In the genomic region with DNA sequence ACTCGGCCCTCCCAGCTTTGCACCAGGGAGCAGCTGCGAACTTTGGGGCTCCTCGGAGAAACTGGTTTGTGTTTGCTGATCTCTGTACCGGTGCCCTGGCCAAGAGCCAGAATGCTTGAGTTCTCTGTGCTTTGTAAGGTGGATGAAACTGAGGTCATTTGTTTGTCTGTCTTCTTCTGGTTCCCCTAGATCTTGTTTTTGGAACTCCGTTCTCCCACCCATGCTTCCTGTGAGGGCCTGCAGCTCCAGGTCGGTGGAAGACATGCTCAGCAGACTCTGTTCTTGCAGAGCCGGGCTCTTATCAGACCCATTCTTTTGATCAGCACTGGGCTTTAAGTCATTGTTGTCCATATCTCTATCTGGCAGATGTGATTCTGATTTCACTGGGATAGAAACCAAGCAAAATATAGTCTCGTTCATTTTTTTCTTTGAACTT, we compare ENCODE assay signal across 10 cellular contexts. TPM values are rescaled to one million over a fixed set of nuclear protein-coding genes. Genes with fewer than 3 reads are reported as not detected.
DNase-seq lines count a peak whose midpoint lies in the region; ATAC-seq and TF ChIP-seq lines count a peak whose summit lies in the region.
"Had no signal": no experiment of that assay in that cellular context is flagged by ENCODE, and none has a peak within 500 bp of the region (broad histone marks: within the 10 kb centered on the region; RNA-seq: fewer than 3 reads in every experiment).

No MANE protein-coding gene starts in this region.

- POLR2A ChIA-PET in activated CD4-positive, alpha-beta T cell treated with anti-CD3 and anti-CD28 coated beads, Interleukin-2, amount 10 ng/mL, durations not matched to agents 7 days and 5 days (lab: Charles Lee), result no interaction called here

- H3K27me3 Mint-ChIP-seq in activated CD4-positive, alpha-beta T cell treated with anti-CD3 and anti-CD28 coated beads, Interleukin-2, amount 10 ng/mL, durations not matched to agents 7 days and 5 days, result peaks cover 67% of the 10 kb centered on the region

- no peaks in the 10 kb centered on the region for H3K9me3 Mint-ChIP-seq in activated CD4-positive, alpha-beta T cell treated with anti-CD3 and anti-CD28 coated beads, Interleukin-2, amount 10 ng/mL, durations not matched to agents 7 days and 5 days

- H3K4me1 Mint-ChIP-seq in activated CD4-positive, alpha-beta T cell treated with anti-CD3 and anti-CD28 coated beads, Interleukin-2, amount 10 ng/mL, durations not matched to agents 7 days and 5 days, result peaks cover 40% of the 10 kb centered on the region

- H3K36me3 ChIP-seq in sigmoid colon, result peaks cover 5 to 45% (median 5%) of the 10 kb centered on the region in 4 donors

- H3K4me3 ChIP-seq in fibroblast of pulmonary artery (replicated peaks; ENCODE audit: low read depth, low read length), result no peak overlapping the region
- H3K4me3 ChIP-seq in sigmoid colon, result no peak overlapping the region

- peak overlapping the region; percentile 64 for H3K4me3 Mint-ChIP-seq in activated CD4-positive, alpha-beta T cell treated with anti-CD3 and anti-CD28 coated beads, Interleukin-2, amount 10 ng/mL, durations not matched to agents 7 days and 5 days

- peak; percentile 1 for DNase-seq in DMS153 treated with DMSO at 0.1 percent for 48 hours (lab: John Stamatoyannopoulos, UW; ENCODE audit: unreplicated experiment)
- DNase-seq in DMS153 (lab: John Stamatoyannopoulos, UW), result no peak
- DNase-seq in activated CD4-positive, alpha-beta T cell treated with anti-CD3 and anti-CD28 coated beads, Interleukin-2, amount 10 ng/mL, durations not matched to agents 7 days and 5 days, result peak; percentile 41
- DNase-seq in fibroblast of pulmonary artery (ENCODE audit: low read depth), result peak; percentile 51
- peak; percentile 86 for DNase-seq in sigmoid colon
- DNase-seq in C1 segment of cervical spinal cord (lab: John Stamatoyannopoulos, UW), result no peak
- no peak for DNase-seq in cerebellar nuclear complex (lab: John Stamatoyannopoulos, UW)
- DNase-seq: NCI-H226 had no signal

- peaks cover 0 to 54% (median 44%) of the 10 kb centered on the region in 4 donors for H3K4me1 ChIP-seq in sigmoid colon

- intact Hi-C loops in sigmoid colon (cut with DNase I), result loop anchor here (2.0 kb wide), 2 partner anchors 29 to 89 kb away; no protein-coding TSS in a partner anchor

- no peak for TF ChIP-seq POLR2A in sigmoid colon (IDR thresholded peaks at IDR 0.05)

- H3K27ac Mint-ChIP-seq in activated CD4-positive, alpha-beta T cell treated with anti-CD3 and anti-CD28 coated beads, Interleukin-2, amount 10 ng/mL, durations not matched to agents 7 days and 5 days, result no peak overlapping the region

- ATAC-seq in HG02763 (IDR thresholded peaks at IDR 0.05; ENCODE audit: unreplicated experiment), result no peak

- no peak for TF ChIP-seq EP300 in sigmoid colon (IDR thresholded peaks at IDR 0.05)

- no peaks in the 10 kb centered on the region for H3K9me3 ChIP-seq in sigmoid colon

- peak overlapping the region; percentile 57 to 85 (median 80) for H3K27ac ChIP-seq in sigmoid colon
- H3K27ac ChIP-seq: 22Rv1 had no signal

- H3K36me3 Mint-ChIP-seq in activated CD4-positive, alpha-beta T cell treated with anti-CD3 and anti-CD28 coated beads, Interleukin-2, amount 10 ng/mL, durations not matched to agents 7 days and 5 days (ENCODE audit: low read depth), result peaks cover 4% of the 10 kb centered on the region

- no peaks in the 10 kb centered on the region for H3K27me3 ChIP-seq in sigmoid colon

- CTCF ChIA-PET in activated CD4-positive, alpha-beta T cell treated with anti-CD3 and anti-CD28 coated beads, Interleukin-2, amount 10 ng/mL, durations not matched to agents 7 days and 5 days (lab: Charles Lee), result interaction anchor here (1.2 to 2.0 kb wide), 6 partner anchors 12 to 219 kb away, joined by 3 to 11 read pairs (median 4); no protein-coding TSS in a partner anchor

- WGBS in sigmoid colon, 2 donors, result 39 to 41% methylated on average over 8 of the region's 8 CpGs

- TF ChIP-seq CTCF in fibroblast of pulmonary artery (IDR thresholded peaks at IDR 0.05; ENCODE audit: low read length, missing control alignments) (no peak), sigmoid colon (IDR thresholded peaks at IDR 0.05) (no peak)

RNA-seq across cellular contexts. Expression of gene JCAD, which starts 31.4 kb away (rescaled TPM):
- total RNA-seq in activated CD4-positive, alpha-beta T cell treated with anti-CD3 and anti-CD28 coated beads, Interleukin-2, amount 10 ng/mL, durations not matched to agents 7 days and 5 days, result under 1 TPM in 1 of 2 experiments, not detected in 1; 0.12 TPM
- 100 to 1,000 TPM in 3 of 4 donors, 10 to 100 TPM in 1; 99.7 to 141 (median 123) TPM for total RNA-seq in sigmoid colon
- polyA plus RNA-seq in sigmoid colon, result 1 to 10 TPM in 2 of 3 donors, under 1 TPM in 1; 0.46 to 4.4 (median 3.6) TPM

Comparison
In these comparisons a context has a peak if more than half of its experiments do, and no peak if none do; other contexts are left out.
1. DNase-seq: peak in DMS153 treated with DMSO at 0.1 percent for 48 hours (single experiment), activated CD4-positive, alpha-beta T cell treated with anti-CD3 and anti-CD28 coated beads, Interleukin-2, amount 10 ng/mL, durations not matched to agents 7 days and 5 days (single experiment), fibroblast of pulmonary artery (single experiment) and sigmoid colon (single experiment); none in DMS153 (single experiment), C1 segment of cervical spinal cord (0 of 14) and cerebellar nuclear complex (0 of 2).
2. RNA of gene JCAD, which starts 31.4 kb away (total RNA-seq): 99.7 to 141 TPM in sigmoid colon; 0.12 TPM in activated CD4-positive, alpha-beta T cell treated with anti-CD3 and anti-CD28 coated beads, Interleukin-2, amount 10 ng/mL, durations not matched to agents 7 days and 5 days; every median in the first group is over 10 times any median in the second.